Comparison of ENCODE assay signal across 28 cellular contexts in genomic region chr5:61589961-61590360, GRCh38.
"Had no signal": no experiment of that assay in that cellular context is flagged by ENCODE, and none has a peak within 500 bp of the region (broad histone marks: within the 10 kb centered on the region; RNA-seq: fewer than 3 reads in every experiment).

No MANE protein-coding gene starts in this region.

- ATAC-seq: stimulated activated effector memory CD8-positive, alpha-beta T cell treated with anti-CD3 and anti-CD28 coated beads, Interleukin-12 subunit alpha, Interleukin-12 subunit beta, amount 100 ng/mL, for 72 hours; stimulated activated memory B cell treated with anti-CD40 and anti-IgM and Interleukin-4, amounts not matched to agents 10 μg/mL and 1 μg/mL and 100 μg/mL, for 72 hours; stimulated activated naive B cell treated with anti-CD40 and anti-IgM and Interleukin-4, amounts not matched to agents 10 μg/mL and 1 μg/mL and 100 μg/mL, for 72 hours; stimulated activated naive CD8-positive, alpha-beta T cell treated with anti-CD3 and anti-CD28 coated beads, Interleukin-15, amount 100 ng/mL, for 72 hours; stimulated activated naive CD8-positive, alpha-beta T cell treated with anti-CD3 and anti-CD28 coated beads, Interleukin-15, Interleukin-2, amounts not matched to agents 100 U/mL and 50 U/mL, for 24 hours; upper lobe of right lung had no signal

- H3K4me3 ChIP-seq: stomach, suprapubic skin, testis, thoracic aorta, thyroid gland, tibial artery, tibial nerve, transverse colon, upper lobe of left lung, upper lobe of right lung, uterus, vagina had no signal

- H3K27ac ChIP-seq: stomach, suprapubic skin, testis, thoracic aorta, thyroid gland, tibial artery, tibial nerve, transverse colon, upper lobe of left lung, upper lobe of right lung, uterus, vagina had no signal

- H3K36me3 ChIP-seq: stomach, suprapubic skin, thoracic aorta, thyroid gland, tibial artery, tibial nerve, transverse colon, upper lobe of left lung, upper lobe of right lung, uterus, vagina had no signal

- H3K4me3 Mint-ChIP-seq: stimulated activated effector memory CD8-positive, alpha-beta T cell treated with anti-CD3 and anti-CD28 coated beads, Interleukin-12 subunit alpha, Interleukin-12 subunit beta, amount 100 ng/mL, for 72 hours; stimulated activated memory B cell treated with anti-CD40 and anti-IgM and Interleukin-4, amounts not matched to agents 10 μg/mL and 1 μg/mL and 100 μg/mL, for 72 hours; stimulated activated naive B cell treated with anti-CD40 and anti-IgM and Interleukin-4, amounts not matched to agents 10 μg/mL and 1 μg/mL and 100 μg/mL, for 72 hours; stimulated activated naive CD8-positive, alpha-beta T cell treated with anti-CD3 and anti-CD28 coated beads, Interleukin-15, amount 100 ng/mL, for 72 hours; stimulated activated naive CD8-positive, alpha-beta T cell treated with anti-CD3 and anti-CD28 coated beads, Interleukin-15, Interleukin-2, amounts not matched to agents 100 ng/mL and 50 ng/mL, for 24 hours; type B pancreatic cell had no signal

- H3K27me3 ChIP-seq: stomach, suprapubic skin, testis, thyroid gland, tibial artery, tibial nerve, transverse colon, upper lobe of left lung, upper lobe of right lung, uterus, vagina had no signal

- H3K36me3 Mint-ChIP-seq: stimulated activated effector memory CD8-positive, alpha-beta T cell treated with anti-CD3 and anti-CD28 coated beads, Interleukin-12 subunit alpha, Interleukin-12 subunit beta, amount 100 ng/mL, for 72 hours; stimulated activated memory B cell treated with anti-CD40 and anti-IgM and Interleukin-4, amounts not matched to agents 10 μg/mL and 1 μg/mL and 100 μg/mL, for 72 hours; stimulated activated naive B cell treated with anti-CD40 and anti-IgM and Interleukin-4, amounts not matched to agents 10 μg/mL and 1 μg/mL and 100 μg/mL, for 72 hours; type B pancreatic cell had no signal

- H3K27ac Mint-ChIP-seq: stimulated activated effector memory CD8-positive, alpha-beta T cell treated with anti-CD3 and anti-CD28 coated beads, Interleukin-12 subunit alpha, Interleukin-12 subunit beta, amount 100 ng/mL, for 72 hours; stimulated activated memory B cell treated with anti-CD40 and anti-IgM and Interleukin-4, amounts not matched to agents 10 μg/mL and 1 μg/mL and 100 μg/mL, for 72 hours; stimulated activated naive B cell treated with anti-CD40 and anti-IgM and Interleukin-4, amounts not matched to agents 10 μg/mL and 1 μg/mL and 100 μg/mL, for 72 hours; stimulated activated naive CD8-positive, alpha-beta T cell treated with anti-CD3 and anti-CD28 coated beads, Interleukin-15, amount 100 ng/mL, for 72 hours; stimulated activated naive CD8-positive, alpha-beta T cell treated with anti-CD3 and anti-CD28 coated beads, Interleukin-15, Interleukin-2, amounts not matched to agents 100 ng/mL and 50 ng/mL, for 24 hours; type B pancreatic cell had no signal

- H3K9me3 ChIP-seq: stomach, suprapubic skin, testis, thoracic aorta, thyroid gland, tibial artery, tibial nerve, transverse colon, upper lobe of left lung, upper lobe of right lung, uterus, vagina had no signal

- H3K9me3 Mint-ChIP-seq: stimulated activated effector memory CD8-positive, alpha-beta T cell treated with anti-CD3 and anti-CD28 coated beads, Interleukin-12 subunit alpha, Interleukin-12 subunit beta, amount 100 ng/mL, for 72 hours; stimulated activated naive CD8-positive, alpha-beta T cell treated with anti-CD3 and anti-CD28 coated beads, Interleukin-15, amount 100 ng/mL, for 72 hours; stimulated activated naive CD8-positive, alpha-beta T cell treated with anti-CD3 and anti-CD28 coated beads, Interleukin-15, Interleukin-2, amounts not matched to agents 100 ng/mL and 50 ng/mL, for 24 hours had no signal

- H3K4me1 Mint-ChIP-seq: stimulated activated effector memory CD8-positive, alpha-beta T cell treated with anti-CD3 and anti-CD28 coated beads, Interleukin-12 subunit alpha, Interleukin-12 subunit beta, amount 100 ng/mL, for 72 hours; stimulated activated memory B cell treated with anti-CD40 and anti-IgM and Interleukin-4, amounts not matched to agents 10 μg/mL and 1 μg/mL and 100 μg/mL, for 72 hours; stimulated activated naive B cell treated with anti-CD40 and anti-IgM and Interleukin-4, amounts not matched to agents 10 μg/mL and 1 μg/mL and 100 μg/mL, for 72 hours; stimulated activated naive CD8-positive, alpha-beta T cell treated with anti-CD3 and anti-CD28 coated beads, Interleukin-15, amount 100 ng/mL, for 72 hours had no signal

- H3K4me1 ChIP-seq: suprapubic skin, tibial artery, transverse colon, upper lobe of right lung, uterus, vagina had no signal

- FAIRE-seq: urothelium cell line had no signal

- DNase-seq: stimulated activated CD4-positive, alpha-beta T cell treated with anti-CD3 and anti-CD28 coated beads, Interleukin-2, amount 100 ng/mL, for 48 hours; stimulated activated CD4-positive, alpha-beta T cell treated with anti-CD3 and anti-CD28 coated beads, Interleukin-4, amount 100 ng/mL, for 1 hour; stimulated activated CD4-positive, alpha-beta T cell treated with anti-CD3 and anti-CD28 coated beads, Interleukin-4, amount 100 ng/mL, for 24 hours; stimulated activated CD4-positive, alpha-beta T cell treated with anti-CD3 and anti-CD28 coated beads, Interleukin-4, amount 100 ng/mL, for 4 hours; stimulated activated CD8-positive, alpha-beta memory T cell treated with anti-CD3 and anti-CD28 coated beads, Interleukin-4, amount 100 ng/mL, for 48 hours; stimulated activated naive B cell treated with anti-CD40 and anti-IgM and Interleukin-4, amounts not matched to agents 10 μg/mL and 1 μg/mL and 100 μg/mL, for 72 hours; stimulated activated naive CD4-positive, alpha-beta T cell; stimulated activated naive CD4-positive, alpha-beta T cell treated with Interleukin-2 at 50 U/mL for 16 hours; stimulated activated naive CD8-positive, alpha-beta T cell treated with anti-CD3 and anti-CD28 coated beads, Interleukin-15, amount 100 ng/mL, for 72 hours; stimulated activated naive CD8-positive, alpha-beta T cell treated with anti-CD3 and anti-CD28 coated beads, Interleukin-15, Interleukin-2, amounts not matched to agents 100 U/mL and 50 U/mL, for 24 hours; stomach; testis; thyroid gland; tibial artery; transverse colon; trophoblast cell; upper lobe of left lung; upper lobe of right lung; uterus had no signal
